In the genomic region with DNA sequence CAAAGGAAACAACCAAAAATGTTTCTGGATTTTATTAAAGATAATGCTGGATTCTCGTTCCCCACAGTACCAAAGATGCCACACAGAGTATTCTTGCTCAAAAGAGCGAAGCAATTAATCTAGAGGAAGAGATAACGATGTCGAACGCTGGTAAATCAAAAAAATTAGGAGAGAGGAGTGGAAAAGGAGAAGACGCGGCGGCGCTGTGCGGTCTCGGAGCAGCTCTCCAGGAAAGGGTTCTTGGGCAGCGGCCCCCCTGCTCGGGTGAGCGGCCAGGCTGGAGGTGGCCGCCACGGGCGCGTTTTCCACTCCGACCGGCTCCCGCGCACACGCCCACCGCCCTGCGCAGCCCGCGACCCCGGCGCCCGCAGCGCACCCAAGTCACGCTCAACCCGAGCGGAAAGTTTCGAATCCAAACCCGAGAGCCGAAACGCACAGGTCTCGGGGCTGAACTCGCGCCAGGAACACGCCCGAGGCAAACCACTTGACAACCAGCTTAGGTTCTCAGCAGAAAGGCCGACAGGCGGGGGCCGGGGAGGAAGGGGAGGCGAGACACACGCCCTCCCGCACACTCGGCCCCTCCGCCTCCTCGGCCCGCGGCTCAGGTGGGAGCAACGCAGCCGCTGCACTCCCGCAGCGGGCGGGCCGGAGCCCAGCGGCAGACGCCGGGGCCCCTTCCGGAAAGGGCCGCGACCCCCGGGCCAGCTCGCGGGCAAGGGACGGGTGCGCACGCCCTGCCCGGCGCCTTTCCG, we compare ENCODE assay signal across 1 cellular context.
TF ChIP-seq lines count a peak whose summit lies in the region.

No MANE protein-coding gene starts in this region.

TF ChIP-seq in GM12878, 131 proteins besides CTCF, POLR2A, EP300 and RAD21 (continued from another document and continues in another):
- no peak for TF ChIP-seq SKIL (IDR thresholded peaks at IDR 0.05; ENCODE audit: low read depth, poor library complexity, severe bottlenecking)
- TF ChIP-seq NR2F1 (conservative IDR thresholded peaks at IDR 0.05): peak; percentile 77
- TF ChIP-seq POU2F2 (IDR thresholded peaks at IDR 0.05; ENCODE audit: borderline replicate concordance, low read depth, low read length): no peak
- TF ChIP-seq ZNF592 (IDR thresholded peaks at IDR 0.05): no peak
- no peak for TF ChIP-seq POLR2AphosphoS5 (IDR thresholded peaks at IDR 0.05; ENCODE audit: low read length)
- peak; percentile 35 for TF ChIP-seq LARP7 (IDR thresholded peaks at IDR 0.05)
- TF ChIP-seq IRF4 (IDR thresholded peaks at IDR 0.05; ENCODE audit: low read depth, low read length): no peak
- TF ChIP-seq TCF12 (IDR thresholded peaks at IDR 0.05; ENCODE audit: low read depth, low read length): no peak
- TF ChIP-seq SUZ12 (IDR thresholded peaks at IDR 0.05; ENCODE audit: unreplicated experiment): no peak
- TF ChIP-seq, protein P1, sequence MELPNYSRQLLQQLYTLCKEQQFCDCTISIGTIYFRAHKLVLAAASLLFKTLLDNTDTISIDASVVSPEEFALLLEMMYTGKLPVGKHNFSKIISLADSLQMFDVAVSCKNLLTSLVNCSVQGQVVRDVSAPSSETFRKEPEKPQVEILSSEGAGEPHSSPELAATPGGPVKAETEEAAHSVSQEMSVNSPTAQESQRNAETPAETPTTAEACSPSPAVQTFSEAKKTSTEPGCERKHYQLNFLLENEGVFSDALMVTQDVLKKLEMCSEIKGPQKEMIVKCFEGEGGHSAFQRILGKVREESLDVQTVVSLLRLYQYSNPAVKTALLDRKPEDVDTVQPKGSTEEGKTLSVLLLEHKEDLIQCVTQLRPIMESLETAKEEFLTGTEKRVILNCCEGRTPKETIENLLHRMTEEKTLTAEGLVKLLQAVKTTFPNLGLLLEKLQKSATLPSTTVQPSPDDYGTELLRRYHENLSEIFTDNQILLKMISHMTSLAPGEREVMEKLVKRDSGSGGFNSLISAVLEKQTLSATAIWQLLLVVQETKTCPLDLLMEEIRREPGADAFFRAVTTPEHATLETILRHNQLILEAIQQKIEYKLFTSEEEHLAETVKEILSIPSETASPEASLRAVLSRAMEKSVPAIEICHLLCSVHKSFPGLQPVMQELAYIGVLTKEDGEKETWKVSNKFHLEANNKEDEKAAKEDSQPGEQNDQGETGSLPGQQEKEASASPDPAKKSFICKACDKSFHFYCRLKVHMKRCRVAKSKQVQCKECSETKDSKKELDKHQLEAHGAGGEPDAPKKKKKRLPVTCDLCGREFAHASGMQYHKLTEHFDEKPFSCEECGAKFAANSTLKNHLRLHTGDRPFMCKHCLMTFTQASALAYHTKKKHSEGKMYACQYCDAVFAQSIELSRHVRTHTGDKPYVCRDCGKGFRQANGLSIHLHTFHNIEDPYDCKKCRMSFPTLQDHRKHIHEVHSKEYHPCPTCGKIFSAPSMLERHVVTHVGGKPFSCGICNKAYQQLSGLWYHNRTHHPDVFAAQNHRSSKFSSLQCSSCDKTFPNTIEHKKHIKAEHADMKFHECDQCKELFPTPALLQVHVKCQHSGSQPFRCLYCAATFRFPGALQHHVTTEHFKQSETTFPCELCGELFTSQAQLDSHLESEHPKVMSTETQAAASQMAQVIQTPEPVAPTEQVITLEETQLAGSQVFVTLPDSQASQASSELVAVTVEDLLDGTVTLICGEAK (IDR thresholded peaks at IDR 0.05; ENCODE audit: borderline replicate concordance): no peak
- TF ChIP-seq ZBTB4 (CRISPR knock-in tag; IDR thresholded peaks at IDR 0.05): no peak
- TF ChIP-seq MTA2 (IDR thresholded peaks at IDR 0.05; ENCODE audit: low read depth): no peak
- TF ChIP-seq SP1 (IDR thresholded peaks at IDR 0.05; ENCODE audit: low read depth, low read length): no peak
- no peak for TF ChIP-seq YY1 (IDR thresholded peaks at IDR 0.05; ENCODE audit: low read depth, low read length)
- TF ChIP-seq IKZF2 (IDR thresholded peaks at IDR 0.05): 0 out of 4 replicates have a peak, but pooled peaks of 1 of the 2 experiments have one; percentile 7
- no peak for TF ChIP-seq ZNF622 (IDR thresholded peaks at IDR 0.05)
- peak; percentile 57 for TF ChIP-seq IKZF1 (conservative IDR thresholded peaks at IDR 0.05)
- no peak for TF ChIP-seq STAT3 (IDR thresholded peaks at IDR 0.05; ENCODE audit: low read depth, low read length)
- no peak for TF ChIP-seq SMAD5 (IDR thresholded peaks at IDR 0.05; ENCODE audit: low read depth)
- no peak for TF ChIP-seq FOXM1 (IDR thresholded peaks at IDR 0.05; ENCODE audit: low read depth, low read length)
- no peak for TF ChIP-seq NR2C2 (IDR thresholded peaks at IDR 0.05; ENCODE audit: borderline replicate concordance, control insufficient read depth, insufficient read length, low read depth)
- TF ChIP-seq MLLT1 (IDR thresholded peaks at IDR 0.05): 0 out of 2 replicates have a peak, but pooled peaks have one; percentile 39
- no peak for TF ChIP-seq GABPA (IDR thresholded peaks at IDR 0.05; ENCODE audit: low read depth)
- TF ChIP-seq RCOR1 (conservative IDR thresholded peaks at IDR 0.05; ENCODE audit: low read depth, low read length): no peak
- TF ChIP-seq TAF1 (IDR thresholded peaks at IDR 0.05; ENCODE audit: borderline replicate concordance, low read depth, low read length): no peak
- TF ChIP-seq USF1 (IDR thresholded peaks at IDR 0.05; ENCODE audit: borderline replicate concordance, extremely low read length, insufficient read depth, low read depth, low read length): no peak
- TF ChIP-seq CUX1 (IDR thresholded peaks at IDR 0.05; ENCODE audit: insufficient replicate concordance, low read depth, low read length): no peak
- TF ChIP-seq MEF2A (IDR thresholded peaks at IDR 0.05; ENCODE audit: insufficient read depth, low read depth, low read length): no peak
